ENCODE assay signal across 25 cellular contexts in genomic region chr4:2433609-2434350, GRCh38. TPM values are rescaled to one million over a fixed set of nuclear protein-coding genes. Genes with fewer than 3 reads are reported as not detected.
DNase-seq lines count a peak whose midpoint lies in the region; ATAC-seq and TF ChIP-seq lines count a peak whose summit lies in the region.
"Had no signal": no experiment of that assay in that cellular context is flagged by ENCODE, and none has a peak within 500 bp of the region (broad histone marks: within the 10 kb centered on the region; RNA-seq: fewer than 3 reads in every experiment).

No MANE protein-coding gene starts in this region.

- TF ChIP-seq CTCF in right atrium auricular region (IDR thresholded peaks at IDR 0.05), result no peak
- TF ChIP-seq CTCF in endodermal cell (conservative IDR thresholded peaks at IDR 0.05), result no peak
- TF ChIP-seq CTCF in neural progenitor cell (IDR thresholded peaks at IDR 0.05), result no peak
- TF ChIP-seq CTCF in upper lobe of right lung (IDR thresholded peaks at IDR 0.05), result no peak

- peak overlapping the region; percentile 4 for H3K4me2 ChIP-seq in neural progenitor cell

- H3K36me3 Mint-ChIP-seq in endodermal cell (ENCODE audit: low read depth), result no peaks in the 10 kb centered on the region
- no peaks in the 10 kb centered on the region for H3K36me3 Mint-ChIP-seq in neural progenitor cell
- no peaks in the 10 kb centered on the region for H3K36me3 Mint-ChIP-seq in stimulated activated naive B cell treated with anti-CD40 and anti-IgM and Interleukin-4, amounts not matched to agents 10 μg/mL and 1 μg/mL and 100 μg/mL, for 72 hours
- H3K36me3 Mint-ChIP-seq: activated naive CD8-positive, alpha-beta T cell; natural killer cell treated with Interleukin-12 subunit alpha and Interleukin-12 subunit beta and Interleukin-15 and Interleukin-18, amount 100 ng/mL, for 72 hours had no signal

- no peaks in the 10 kb centered on the region for H3K79me2 ChIP-seq in neural progenitor cell (ENCODE audit: low read depth)

- peak overlapping the region; percentile 57 for H2AFZ ChIP-seq in neural progenitor cell (replicated peaks)

- no peaks in the 10 kb centered on the region for H4K20me1 ChIP-seq in neural progenitor cell (ENCODE audit: low read depth)

- H3K4me3 Mint-ChIP-seq in endodermal cell (no peak overlapping the region), neural progenitor cell (no peak overlapping the region)
- no peak overlapping the region for H3K4me3 Mint-ChIP-seq in stimulated activated naive B cell treated with anti-CD40 and anti-IgM and Interleukin-4, amounts not matched to agents 10 μg/mL and 1 μg/mL and 100 μg/mL, for 72 hours
- H3K4me3 Mint-ChIP-seq: activated CD4-positive, alpha-beta T cell treated with anti-CD3 and anti-CD28 coated beads, Interleukin-2, amount 10 ng/mL, durations not matched to agents 7 days and 5 days; activated naive CD8-positive, alpha-beta T cell; activated T-helper 17 cell treated with anti-CD3 and anti-CD28 coated beads, Interleukin-2, amount 50 U/mL, for 72 hours; effector memory CD8-positive, alpha-beta T cell; natural killer cell treated with Interleukin-12 subunit alpha and Interleukin-12 subunit beta and Interleukin-15 and Interleukin-18, amount 100 ng/mL, for 72 hours had no signal

- ATAC-seq in Right ventricle myocardium superior (ENCODE audit: poor library complexity), result no peak
- ATAC-seq in upper lobe of right lung, result no peak
- ATAC-seq in stimulated activated naive B cell treated with anti-CD40 and anti-IgM and Interleukin-4, amounts not matched to agents 10 μg/mL and 1 μg/mL and 100 μg/mL, for 72 hours (replicated peaks), result no peak
- no peak for ATAC-seq in HG03095 (IDR thresholded peaks at IDR 0.05; ENCODE audit: unreplicated experiment)
- ATAC-seq: activated T-helper 17 cell treated with anti-CD3 and anti-CD28 coated beads, Interleukin-2, amount 50 U/mL, for 72 hours; effector memory CD8-positive, alpha-beta T cell; natural killer cell treated with Interleukin-12 subunit alpha and Interleukin-12 subunit beta and Interleukin-15 and Interleukin-18, amount 100 ng/mL, for 72 hours had no signal

- H3K9me3 Mint-ChIP-seq in endodermal cell (no peaks in the 10 kb centered on the region), neural progenitor cell (no peaks in the 10 kb centered on the region)
- no peaks in the 10 kb centered on the region for H3K9me3 Mint-ChIP-seq in stimulated activated naive B cell treated with anti-CD40 and anti-IgM and Interleukin-4, amounts not matched to agents 10 μg/mL and 1 μg/mL and 100 μg/mL, for 72 hours
- H3K9me3 Mint-ChIP-seq: activated CD4-positive, alpha-beta T cell treated with anti-CD3 and anti-CD28 coated beads, Interleukin-2, amount 10 ng/mL, durations not matched to agents 7 days and 5 days; activated T-helper 17 cell treated with anti-CD3 and anti-CD28 coated beads, Interleukin-2, amount 50 U/mL, for 72 hours; effector memory CD8-positive, alpha-beta T cell; natural killer cell treated with Interleukin-12 subunit alpha and Interleukin-12 subunit beta and Interleukin-15 and Interleukin-18, amount 100 ng/mL, for 72 hours had no signal

- intact Hi-C loops in Right ventricle myocardium superior (cut with DNase I), result no loop called here
- intact Hi-C loops in upper lobe of right lung (cut with DNase I), result no loop called here

- H3K27ac Mint-ChIP-seq in endodermal cell (no peak overlapping the region), neural progenitor cell (peak overlapping the region; percentile 25)
- H3K27ac Mint-ChIP-seq in stimulated activated naive B cell treated with anti-CD40 and anti-IgM and Interleukin-4, amounts not matched to agents 10 μg/mL and 1 μg/mL and 100 μg/mL, for 72 hours, result no peak overlapping the region
- H3K27ac Mint-ChIP-seq: activated CD4-positive, alpha-beta T cell treated with anti-CD3 and anti-CD28 coated beads, Interleukin-2, amount 10 ng/mL, durations not matched to agents 7 days and 5 days; activated naive CD8-positive, alpha-beta T cell; activated T-helper 17 cell treated with anti-CD3 and anti-CD28 coated beads, Interleukin-2, amount 50 U/mL, for 72 hours had no signal

- H3K4me1 Mint-ChIP-seq in endodermal cell (peaks cover 2% of the 10 kb centered on the region), neural progenitor cell (peaks cover 3% of the 10 kb centered on the region)
- H3K4me1 Mint-ChIP-seq in stimulated activated naive B cell treated with anti-CD40 and anti-IgM and Interleukin-4, amounts not matched to agents 10 μg/mL and 1 μg/mL and 100 μg/mL, for 72 hours, result no peaks in the 10 kb centered on the region
- H3K4me1 Mint-ChIP-seq: activated CD4-positive, alpha-beta T cell treated with anti-CD3 and anti-CD28 coated beads, Interleukin-2, amount 10 ng/mL, durations not matched to agents 7 days and 5 days; activated T-helper 17 cell treated with anti-CD3 and anti-CD28 coated beads, Interleukin-2, amount 50 U/mL, for 72 hours had no signal

- H3K4me3 ChIP-seq in right atrium auricular region (no peak overlapping the region), endodermal cell (ENCODE audit: low read length) (no peak overlapping the region), neural progenitor cell (no peak overlapping the region), upper lobe of right lung (no peak overlapping the region)
- H3K4me3 ChIP-seq: skin epidermis, tibial artery had no signal

- H3K27ac ChIP-seq in right atrium auricular region, result no peak overlapping the region
- H3K27ac ChIP-seq in endodermal cell (ENCODE audit: low read depth, low read length), result no peak overlapping the region
- H3K27ac ChIP-seq in neural progenitor cell, result no peak overlapping the region
- no peak overlapping the region for H3K27ac ChIP-seq in upper lobe of right lung
- H3K27ac ChIP-seq: tibial artery, WERI-Rb-1 had no signal

- H3K27me3 Mint-ChIP-seq in endodermal cell (ENCODE audit: insufficient read depth), result peaks cover 7% of the 10 kb centered on the region
- H3K27me3 Mint-ChIP-seq in neural progenitor cell (ENCODE audit: insufficient read depth, low read depth), result peaks cover 10% of the 10 kb centered on the region
- H3K27me3 Mint-ChIP-seq in stimulated activated naive B cell treated with anti-CD40 and anti-IgM and Interleukin-4, amounts not matched to agents 10 μg/mL and 1 μg/mL and 100 μg/mL, for 72 hours, result peaks cover 10 to 23% of the 10 kb centered on the region in 2 donors
- H3K27me3 Mint-ChIP-seq: activated CD4-positive, alpha-beta T cell treated with anti-CD3 and anti-CD28 coated beads, Interleukin-2, amount 10 ng/mL, durations not matched to agents 7 days and 5 days; activated naive CD8-positive, alpha-beta T cell; activated T-helper 17 cell treated with anti-CD3 and anti-CD28 coated beads, Interleukin-2, amount 50 U/mL, for 72 hours had no signal

- H3K9ac ChIP-seq in endodermal cell (ENCODE audit: extremely low read depth, low read length, poor library complexity, severe bottlenecking) (no peak overlapping the region), neural progenitor cell (no peak overlapping the region)

- no peaks in the 10 kb centered on the region for H3K27me3 ChIP-seq in right atrium auricular region
- no peaks in the 10 kb centered on the region for H3K27me3 ChIP-seq in endodermal cell (ENCODE audit: control insufficient read depth, insufficient read depth, low read length, poor library complexity, severe bottlenecking)
- no peaks in the 10 kb centered on the region for H3K27me3 ChIP-seq in neural progenitor cell
- H3K27me3 ChIP-seq in upper lobe of right lung, result no peaks in the 10 kb centered on the region

- H3F3A ChIP-seq in neural progenitor cell (ENCODE audit: low read depth), result no peaks in the 10 kb centered on the region

- 89 to 91% methylated on average over 22 to 29 of the region's 29 CpGs for WGBS in endodermal cell (ENCODE audit: insufficient coverage in 1 of 2, insufficient read length in 1 of 2), 2 experiments

- H3K36me3 ChIP-seq in right atrium auricular region, result no peaks in the 10 kb centered on the region
- H3K36me3 ChIP-seq in endodermal cell (ENCODE audit: control insufficient read depth, insufficient read depth, low read length), result no peaks in the 10 kb centered on the region
- no peaks in the 10 kb centered on the region for H3K36me3 ChIP-seq in neural progenitor cell
- no peaks in the 10 kb centered on the region for H3K36me3 ChIP-seq in upper lobe of right lung
- H3K36me3 ChIP-seq: tibial artery, WERI-Rb-1 had no signal

- DNase-seq in Right ventricle myocardium superior (peak; percentile 32), right atrium auricular region (ENCODE audit: low spot score) (no peak), endodermal cell (peak; percentile 56), neural progenitor cell (ENCODE audit: low spot score) (no peak), upper lobe of right lung (peak; percentile 61), SIG-M5 (lab: John Stamatoyannopoulos, UW) (no peak)
- no peak for DNase-seq in stimulated activated naive B cell treated with anti-CD40 and anti-IgM and Interleukin-4, amounts not matched to agents 10 μg/mL and 1 μg/mL and 100 μg/mL, for 72 hours
- DNase-seq: 8988T; activated CD4-positive, alpha-beta T cell treated with anti-CD3 and anti-CD28 coated beads, Interleukin-2, amount 10 ng/mL, durations not matched to agents 7 days and 5 days; effector memory CD8-positive, alpha-beta T cell; Karpas-422; NCI-H2029; NCI-H345; stimulated activated CD4-positive, alpha-beta T cell treated with anti-CD3 and anti-CD28 coated beads, Interleukin-2, amount 100 ng/mL, for 48 hours; stimulated activated naive CD4-positive, alpha-beta T cell treated with Interleukin-2 at 50 U/mL for 16 hours; T-helper 2 cell; WERI-Rb-1 had no signal

- H3K4me1 ChIP-seq in right atrium auricular region (no peaks in the 10 kb centered on the region), endodermal cell (ENCODE audit: control insufficient read depth, insufficient read depth, low read length) (no peaks in the 10 kb centered on the region), neural progenitor cell (peaks cover 4% of the 10 kb centered on the region), upper lobe of right lung (no peaks in the 10 kb centered on the region)

- H3K9me3 ChIP-seq in right atrium auricular region, result no peaks in the 10 kb centered on the region
- H3K9me3 ChIP-seq in endodermal cell (ENCODE audit: control insufficient read depth, low read length), result no peaks in the 10 kb centered on the region
- no peaks in the 10 kb centered on the region for H3K9me3 ChIP-seq in neural progenitor cell (ENCODE audit: low read depth)
- H3K9me3 ChIP-seq in upper lobe of right lung, result no peaks in the 10 kb centered on the region
- H3K9me3 ChIP-seq: tibial artery had no signal

RNA-seq across cellular contexts. Expression of gene CFAP99, which starts 15.0 kb away (rescaled TPM):
- total RNA-seq in Right ventricle myocardium superior (not detected), right atrium auricular region (not detected), endodermal cell (not detected), neural progenitor cell (ENCODE audit: low replicate concordance) (not detected in 2 replicates), upper lobe of right lung (not detected)
- not detected for polyA plus RNA-seq in endodermal cell (2013, experiment 1 of 2)
- polyA plus RNA-seq in endodermal cell (2013, experiment 2 of 2), result not detected
- total RNA-seq: activated CD4-positive, alpha-beta T cell treated with anti-CD3 and anti-CD28 coated beads, Interleukin-2, amount 10 ng/mL, durations not matched to agents 7 days and 5 days; glomerular endothelial cell; HT1080; natural killer cell treated with Interleukin-12 subunit alpha and Interleukin-12 subunit beta and Interleukin-15 and Interleukin-18, amount 100 ng/mL, for 72 hours had no signal

RNA-seq across cellular contexts. Expression of gene ZFYVE28, which starts 15.3 kb away (rescaled TPM):
- 6.7 TPM for total RNA-seq in Right ventricle myocardium superior
- total RNA-seq in right atrium auricular region, result 1 to 10 TPM; 3.4 to 6.0 TPM
- total RNA-seq in endodermal cell, result 1 to 10 TPM in 1 of 2 donors, under 1 TPM in 1; 0.73 to 1.6 TPM
- polyA plus RNA-seq in endodermal cell (2013, experiment 1 of 2), result 0.32 TPM
- 0.29 TPM for polyA plus RNA-seq in endodermal cell (2013, experiment 2 of 2)
- 0.39 and 0.93 TPM in 2 replicates for total RNA-seq in neural progenitor cell (ENCODE audit: low replicate concordance)
- total RNA-seq in upper lobe of right lung, result 16.6 TPM

RNA-seq across cellular contexts. Expression of gene RNF4, which starts 35.1 kb away (rescaled TPM):
- total RNA-seq in Right ventricle myocardium superior, result 22.3 TPM
- total RNA-seq in right atrium auricular region, result 10 to 100 TPM; 30.0 to 31.3 TPM
- 10 to 100 TPM; 73.2 to 93.6 TPM for total RNA-seq in endodermal cell
- polyA plus RNA-seq in endodermal cell (2013, experiment 1 of 2), result 68.6 TPM
- 67.6 TPM for polyA plus RNA-seq in endodermal cell (2013, experiment 2 of 2)
- total RNA-seq in neural progenitor cell (ENCODE audit: low replicate concordance), result 73.8 and 96.4 TPM in 2 replicates
- 41.0 TPM for total RNA-seq in upper lobe of right lung

Comparison
In these comparisons a context has a peak if more than half of its experiments do, and no peak if none do; other contexts are left out.
1. DNase-seq: peak in Right ventricle myocardium superior (single experiment), endodermal cell (single experiment) and upper lobe of right lung (single experiment); none in right atrium auricular region (single experiment), neural progenitor cell (single experiment), stimulated activated naive B cell treated with anti-CD40 and anti-IgM and Interleukin-4, amounts not matched to agents 10 μg/mL and 1 μg/mL and 100 μg/mL, for 72 hours (single experiment) and SIG-M5 (single experiment).